ENCODE assay signal across 25 cellular contexts in the genomic region with DNA sequence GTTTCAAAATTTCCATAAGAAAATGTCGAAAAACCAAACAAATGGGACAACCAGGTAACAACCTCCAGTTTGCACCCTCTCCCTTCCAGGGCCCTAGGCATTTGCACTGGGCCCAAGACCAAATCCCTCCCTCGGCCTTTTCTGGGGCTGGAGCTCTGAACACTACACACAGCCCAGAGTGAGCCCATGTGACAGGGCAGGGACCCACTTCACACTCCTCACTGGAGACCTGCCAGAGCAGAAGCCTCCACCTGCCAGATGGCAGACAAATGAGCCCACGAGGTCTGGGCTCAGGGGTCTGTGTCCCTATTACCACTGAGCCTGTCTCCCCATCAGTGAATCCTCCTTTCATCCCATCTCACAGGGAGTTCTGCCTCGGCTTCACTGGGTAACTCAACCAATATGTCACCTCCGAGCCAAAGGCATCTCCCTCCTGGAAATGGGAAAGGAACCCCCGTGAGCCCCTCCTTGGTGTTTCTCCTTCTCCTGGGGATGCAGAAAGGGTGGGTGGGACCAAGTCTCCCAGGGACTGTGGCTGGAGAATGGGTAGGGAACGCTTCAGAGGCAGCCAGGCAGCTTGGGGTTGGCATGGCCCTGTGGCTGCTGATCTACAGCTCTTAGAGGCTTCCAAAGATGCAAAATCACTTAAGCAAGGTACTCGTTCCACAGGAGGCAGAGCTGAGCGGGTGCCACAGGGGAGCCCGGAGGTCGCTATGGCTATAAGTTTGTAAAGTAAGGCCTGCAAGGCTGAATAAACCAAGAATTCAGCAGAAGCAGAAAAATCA. TPM values are rescaled to one million over a fixed set of nuclear protein-coding genes. Genes with fewer than 3 reads are reported as not detected.
DNase-seq lines count a peak whose midpoint lies in the region; ATAC-seq and TF ChIP-seq lines count a peak whose summit lies in the region.
"Had no signal": no experiment of that assay in that cellular context is flagged by ENCODE, and none has a peak within 500 bp of the region (broad histone marks: within the 10 kb centered on the region; RNA-seq: fewer than 3 reads in every experiment).

No MANE protein-coding gene starts in this region.

- intact Hi-C loops in left ventricle myocardium superior (cut with micrococcal nuclease): no loop called here
- intact Hi-C loops in sciatic nerve (cut with DNase I): loop anchor here (5.0 kb wide), 1 partner anchor 1097 kb away; no protein-coding TSS in a partner anchor

- peaks cover 8% of the 10 kb centered on the region; the same call in 1 of the 2 replicates for H3K9me2 ChIP-seq in GM23338 (ENCODE audit: insufficient read depth)

- H3F3A ChIP-seq in GM23338 (replicated peaks; ENCODE audit: low read depth): no peaks in the 10 kb centered on the region

- H3K4me1 Mint-ChIP-seq in GM23338: peaks cover 5% of the 10 kb centered on the region
- H3K4me1 Mint-ChIP-seq: activated naive CD4-positive, alpha-beta T cell treated with anti-CD3 and anti-CD28 coated beads, Interleukin-2, amount 10 ng/mL, durations not matched to agents 7 days and 5 days; stimulated activated effector memory CD8-positive, alpha-beta T cell treated with anti-CD3 and anti-CD28 coated beads, Interleukin-12 subunit alpha, Interleukin-12 subunit beta, amount 100 ng/mL, for 72 hours had no signal

- no peaks in the 10 kb centered on the region for H3K36me3 Mint-ChIP-seq in GM23338 (ENCODE audit: low read depth)
- H3K36me3 Mint-ChIP-seq: activated naive CD4-positive, alpha-beta T cell treated with anti-CD3 and anti-CD28 coated beads, Interleukin-2, amount 10 ng/mL, durations not matched to agents 7 days and 5 days; naive B cell; stimulated activated effector memory CD8-positive, alpha-beta T cell treated with anti-CD3 and anti-CD28 coated beads, Interleukin-12 subunit alpha, Interleukin-12 subunit beta, amount 100 ng/mL, for 72 hours had no signal

- DNase-seq in GM23338 (ENCODE audit: low spot score) (no peak), NCI-H2029 treated with DMSO at 0.1 percent for 48 hours (lab: John Stamatoyannopoulos, UW) (peak; percentile 83), left ventricle myocardium superior (no peak), sciatic nerve (ENCODE audit: low spot score) (peak; percentile 26)
- no peak for DNase-seq in activated T-cell treated with anti-CD3 and anti-CD28 coated beads, Interleukin-2, amount 50 U/mL, for 48 hours
- DNase-seq: activated CD4-positive, alpha-beta T cell treated with anti-CD3 and anti-CD28 coated beads for 48 hours; activated naive CD4-positive, alpha-beta T cell treated with anti-CD3 and anti-CD28 coated beads, Interleukin-2, amount 10 ng/mL, durations not matched to agents 7 days and 5 days; activated T-cell treated with anti-CD3 and anti-CD28 coated beads, Interleukin-2, amount 50 U/mL, for 72 hours; dermis blood vessel endothelial cell; glutamatergic neuron; KG1; MM.1S; naive B cell; NCI-H1436; NCI-H226; NCI-H82; OCI-M1; small intestine; stimulated activated CD4-positive, alpha-beta T cell treated with anti-CD3 and anti-CD28 coated beads, Interleukin-2, amount 100 ng/mL, for 48 hours; uterus had no signal

- no peaks in the 10 kb centered on the region; the same call in 2 of the 3 replicates for H3K9me3 Mint-ChIP-seq in GM23338
- H3K9me3 Mint-ChIP-seq: activated naive CD4-positive, alpha-beta T cell treated with anti-CD3 and anti-CD28 coated beads, Interleukin-2, amount 10 ng/mL, durations not matched to agents 7 days and 5 days; activated T-cell treated with anti-CD3 and anti-CD28 coated beads, Interleukin-2, amount 50 U/mL, for 72 hours; stimulated activated effector memory CD8-positive, alpha-beta T cell treated with anti-CD3 and anti-CD28 coated beads, Interleukin-12 subunit alpha, Interleukin-12 subunit beta, amount 100 ng/mL, for 72 hours had no signal

- H3K79me2 ChIP-seq in GM23338 (replicated peaks; ENCODE audit: insufficient read depth): no peaks in the 10 kb centered on the region

- no peaks in the 10 kb centered on the region for H3K4me1 ChIP-seq in GM23338 (ENCODE audit: insufficient read depth)
- H3K4me1 ChIP-seq: uterus had no signal

- H3K4me3 ChIP-seq in GM23338: no peak overlapping the region
- H3K4me3 ChIP-seq: cardiac muscle cell, uterus had no signal

- H2AFZ ChIP-seq in GM23338: peak overlapping the region; percentile 28; the same call in 1 of the 2 replicates

- H3K4me3 Mint-ChIP-seq in GM23338: no peak overlapping the region
- H3K4me3 Mint-ChIP-seq: activated naive CD4-positive, alpha-beta T cell treated with anti-CD3 and anti-CD28 coated beads, Interleukin-2, amount 10 ng/mL, durations not matched to agents 7 days and 5 days; activated T-cell treated with anti-CD3 and anti-CD28 coated beads, Interleukin-2, amount 50 U/mL, for 72 hours; stimulated activated effector memory CD8-positive, alpha-beta T cell treated with anti-CD3 and anti-CD28 coated beads, Interleukin-12 subunit alpha, Interleukin-12 subunit beta, amount 100 ng/mL, for 72 hours had no signal

- peaks cover 6% of the 10 kb centered on the region for H3K27me3 Mint-ChIP-seq in GM23338 (ENCODE audit: insufficient read depth, low read depth, poor library complexity)

- no peak overlapping the region for H3K4me2 ChIP-seq in GM23338

- H3K27ac ChIP-seq in GM23338 (ENCODE audit: low read depth): no peak overlapping the region
- H3K27ac ChIP-seq: C4-2B, cardiac muscle cell had no signal

- ATAC-seq in GM23338: no peak
- peak; percentile 29 for ATAC-seq in left ventricle myocardium superior
- no peak for ATAC-seq in sciatic nerve
- ATAC-seq in HG02885 (IDR thresholded peaks at IDR 0.05; ENCODE audit: poor library complexity, unreplicated experiment): no peak
- ATAC-seq in GM18867 (IDR thresholded peaks at IDR 0.05; ENCODE audit: unreplicated experiment): no peak
- ATAC-seq: activated T-cell treated with anti-CD3 and anti-CD28 coated beads, Interleukin-2, amount 50 U/mL, for 72 hours; stimulated activated effector memory CD8-positive, alpha-beta T cell treated with anti-CD3 and anti-CD28 coated beads, Interleukin-12 subunit alpha, Interleukin-12 subunit beta, amount 100 ng/mL, for 72 hours had no signal

- no peaks in the 10 kb centered on the region for H3K27me3 ChIP-seq in GM23338 (ENCODE audit: insufficient read depth)
- H3K27me3 ChIP-seq: cardiac muscle cell, uterus had no signal

- H3K36me3 ChIP-seq in GM23338 (ENCODE audit: insufficient read depth): no peaks in the 10 kb centered on the region
- H3K36me3 ChIP-seq: cardiac muscle cell, uterus had no signal

- no peak overlapping the region for H3K27ac Mint-ChIP-seq in GM23338
- H3K27ac Mint-ChIP-seq: activated naive CD4-positive, alpha-beta T cell treated with anti-CD3 and anti-CD28 coated beads, Interleukin-2, amount 10 ng/mL, durations not matched to agents 7 days and 5 days; activated T-cell treated with anti-CD3 and anti-CD28 coated beads, Interleukin-2, amount 50 U/mL, for 72 hours; stimulated activated effector memory CD8-positive, alpha-beta T cell treated with anti-CD3 and anti-CD28 coated beads, Interleukin-12 subunit alpha, Interleukin-12 subunit beta, amount 100 ng/mL, for 72 hours had no signal

- no peak for TF ChIP-seq CTCF in GM23338 (conservative IDR thresholded peaks at IDR 0.05; ENCODE audit: low read depth in 2 of 2)

- H4K20me1 ChIP-seq in GM23338 (replicated peaks; ENCODE audit: insufficient read depth): no peaks in the 10 kb centered on the region

TF ChIP-seq in GM23338, 12 proteins besides CTCF, POLR2A, EP300 and RAD21:
- TF ChIP-seq CREB1 (CRISPR knock-in tag; IDR thresholded peaks at IDR 0.05; ENCODE audit: low read depth) (no peak), ZNF114 (CRISPR knock-in tag; IDR thresholded peaks at IDR 0.05) (no peak), NANOG (IDR thresholded peaks at IDR 0.05; ENCODE audit: borderline replicate concordance) (no peak), POLR2AphosphoS5 (IDR thresholded peaks at IDR 0.05; ENCODE audit: low read depth) (no peak), EZH2 (IDR thresholded peaks at IDR 0.05; ENCODE audit: low read depth, unreplicated experiment) (no peak), JUNB (IDR thresholded peaks at IDR 0.05; ENCODE audit: unreplicated experiment) (no peak), STAT1 (IDR thresholded peaks at IDR 0.05; ENCODE audit: unreplicated experiment) (no peak), ZNF331 (CRISPR knock-in tag; IDR thresholded peaks at IDR 0.05; ENCODE audit: low read depth) (no peak)

RNA-seq across cellular contexts. Expression of gene VWF, which starts 10.6 kb away (rescaled TPM):
- 0.31 and 0.56 TPM in 2 replicates for total RNA-seq in GM23338 (2014; rRNA removed; shearing (Covaris generic))
- polyA plus RNA-seq in GM23338 (2016; fragmentation: Nextera tagmentation; extraction: Ambion mirVana): 0.03 and 0.42 TPM in 2 replicates
- 275 TPM for total RNA-seq in left ventricle myocardium superior
- 655 TPM for total RNA-seq in sciatic nerve
- polyA plus RNA-seq: cardiac muscle cell had no signal

Comparison
In these comparisons a context has a peak if more than half of its experiments do, and no peak if none do; other contexts are left out.
1. DNase-seq: peak in NCI-H2029 treated with DMSO at 0.1 percent for 48 hours (single experiment) and sciatic nerve (single experiment); none in GM23338 (single experiment), left ventricle myocardium superior (single experiment) and activated T-cell treated with anti-CD3 and anti-CD28 coated beads, Interleukin-2, amount 50 U/mL, for 48 hours (0 of 2).
2. RNA of gene VWF, which starts 10.6 kb away (total RNA-seq): 655 TPM in sciatic nerve (single experiment) and 275 TPM in left ventricle myocardium superior (single experiment); 0.31 to 0.56 TPM in GM23338; every median in the first group is over 100 times any median in the second.